ENCODE assay signal across 10 cellular contexts in the genomic region with DNA sequence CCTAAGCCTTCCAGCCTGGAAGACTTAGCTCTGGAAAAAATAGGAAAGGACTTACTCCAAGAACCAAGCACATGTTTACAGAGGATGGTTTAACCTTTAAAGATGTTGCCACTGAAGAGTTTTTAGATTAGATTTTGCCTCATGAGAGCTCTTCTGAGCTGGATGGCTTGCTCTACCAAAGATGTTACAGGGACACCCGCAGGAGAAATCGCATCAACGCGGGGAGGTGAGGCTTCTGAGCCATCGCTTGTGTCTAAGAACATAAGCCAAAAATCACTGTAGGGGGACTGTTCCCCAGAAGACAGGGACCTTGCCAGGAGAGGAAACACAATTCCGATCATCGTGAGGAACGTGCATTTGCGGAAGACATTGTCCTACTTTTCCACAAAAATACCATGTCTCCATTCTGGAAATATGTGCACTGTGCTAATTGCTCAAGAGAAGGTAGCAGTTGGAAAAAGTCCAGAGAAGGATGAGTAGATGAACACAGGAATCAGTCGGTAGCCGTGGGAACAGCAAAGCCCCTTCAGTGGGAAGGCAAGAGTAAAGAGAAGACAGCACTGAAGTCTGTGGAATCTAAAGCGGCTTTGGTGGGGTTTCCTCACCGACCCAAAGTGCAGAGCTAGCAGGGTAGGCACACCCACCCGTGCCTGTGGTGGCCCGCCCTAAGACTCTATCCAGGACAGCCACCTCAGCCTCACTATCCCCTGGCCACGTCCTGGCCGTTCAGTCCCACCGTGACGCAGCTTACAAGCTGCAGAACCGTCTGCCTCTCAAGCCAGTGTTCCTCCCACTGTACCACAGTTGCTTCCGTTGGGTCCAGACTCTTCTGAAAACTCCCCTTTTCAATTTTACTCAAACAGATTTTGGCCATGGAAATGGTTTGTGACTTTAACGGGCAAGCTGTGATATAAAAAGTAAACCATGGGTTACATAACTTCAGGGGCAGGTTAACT.
DNase-seq lines count a peak whose midpoint lies in the region; ATAC-seq, FAIRE-seq and TF ChIP-seq lines count a peak whose summit lies in the region.
"Had no signal": no experiment of that assay in that cellular context is flagged by ENCODE, and none has a peak within 500 bp of the region (broad histone marks: within the 10 kb centered on the region; RNA-seq: fewer than 3 reads in every experiment).

No MANE protein-coding gene starts in this region.

- H3K18ac ChIP-seq in neuronal stem cell (ENCODE audit: low read length): peak overlapping the region; percentile 14

- H2BK15ac ChIP-seq in neuronal stem cell (ENCODE audit: low read length): peak overlapping the region; percentile 40

- no peak overlapping the region for H4K91ac ChIP-seq in neuronal stem cell (ENCODE audit: low read depth, low read length, poor library complexity)

- peak overlapping the region; percentile 4 for H2AK5ac ChIP-seq in neuronal stem cell (ENCODE audit: low read depth, low read length)

- no peak for ATAC-seq in left lobe of liver

- peak overlapping the region; percentile 33 for H3K27ac ChIP-seq in brain microvascular endothelial cell
- H3K27ac ChIP-seq in neuronal stem cell (replicated peaks; ENCODE audit: low read length): no peak overlapping the region

- H4K8ac ChIP-seq in neuronal stem cell (ENCODE audit: low read depth, low read length): no peak overlapping the region

- H3K9ac ChIP-seq in Loucy (ENCODE audit: low read depth, low read length, poor library complexity, severe bottlenecking) (no peak overlapping the region), neuronal stem cell (ENCODE audit: low read depth, low read length, poor library complexity) (no peak overlapping the region)

- no peak overlapping the region for H3K4ac ChIP-seq in neuronal stem cell (ENCODE audit: low read length)

- H3K9me2 ChIP-seq in Loucy (replicated peaks; ENCODE audit: low read depth, low read length): no peaks in the 10 kb centered on the region

- TF ChIP-seq CTCF in Loucy (conservative IDR thresholded peaks at IDR 0.05; ENCODE audit: low read length) (peak; percentile 64), brain microvascular endothelial cell (IDR thresholded peaks at IDR 0.05; ENCODE audit: low read depth, low read length, missing control alignments) (no peak)

- no peak overlapping the region for H2BK5ac ChIP-seq in neuronal stem cell (ENCODE audit: low read length)

- H3K36me3 ChIP-seq in Loucy (ENCODE audit: insufficient read depth, low read length) (no peaks in the 10 kb centered on the region), brain microvascular endothelial cell (replicated peaks) (no peaks in the 10 kb centered on the region), neuronal stem cell (replicated peaks in 1 of 2; ENCODE audit: control insufficient read depth in 2 of 2, insufficient read depth in 2 of 2, low read length in 2 of 2) (no peaks in the 10 kb centered on the region)

- WGBS in neuronal stem cell (ENCODE audit: extremely low coverage in 2 of 2, insufficient read length in 2 of 2, insufficient replicate concordance in 1 of 2), 2 donors: no CpG with 5 or more reads among the region's 22 CpGs

- no peak for TF ChIP-seq POLR2A in GM12892 (IDR thresholded peaks at IDR 0.05; ENCODE audit: low read depth, low read length)

- no peak overlapping the region for H2BK12ac ChIP-seq in neuronal stem cell (ENCODE audit: low read length)

- H3K9me3 ChIP-seq in Loucy (ENCODE audit: insufficient read depth, low read depth, low read length) (no peaks in the 10 kb centered on the region), neuronal stem cell (replicated peaks in 1 of 2; ENCODE audit: control insufficient read depth in 2 of 2, insufficient read depth in 1 of 2, low read depth in 1 of 2, low read length in 2 of 2) (no peaks in the 10 kb centered on the region)

- H3K27me3 ChIP-seq in Loucy (ENCODE audit: insufficient read depth, low read length, poor library complexity, severe bottlenecking) (no peaks in the 10 kb centered on the region), brain microvascular endothelial cell (replicated peaks) (no peaks in the 10 kb centered on the region), neuronal stem cell (ENCODE audit: control insufficient read depth in 3 of 3, insufficient read depth in 3 of 3, low read depth in 1 of 3, low read length in 3 of 3) (no peaks in the 10 kb centered on the region)

- peaks cover 18% of the 10 kb centered on the region for H3K4me1 ChIP-seq in Loucy (ENCODE audit: insufficient read depth, low read length, poor library complexity, severe bottlenecking)
- peaks cover 5 to 9% of the 10 kb centered on the region in 2 donors for H3K4me1 ChIP-seq in neuronal stem cell (ENCODE audit: control insufficient read depth in 2 of 2, insufficient read depth in 1 of 2, low read depth in 1 of 2, low read length in 2 of 2)

- H3K4me2 ChIP-seq in Loucy (ENCODE audit: low read depth, low read length, poor library complexity, severe bottlenecking) (peak overlapping the region; percentile 19), neuronal stem cell (ENCODE audit: insufficient read depth, low read length, poor library complexity, severe bottlenecking) (no peak overlapping the region)

- H3K4me3 ChIP-seq in Loucy (ENCODE audit: low read length, poor library complexity, severe bottlenecking) (no peak overlapping the region), brain microvascular endothelial cell (ENCODE audit: low read depth, low read length) (no peak overlapping the region), neuronal stem cell (ENCODE audit: low read length in 2 of 2) (no peak overlapping the region)

- H3F3A ChIP-seq in Loucy (ENCODE audit: low read depth): no peaks in the 10 kb centered on the region

- H2AFZ ChIP-seq in Loucy (ENCODE audit: low read length) (no peak overlapping the region), neuronal stem cell (ENCODE audit: low read length) (no peak overlapping the region)

- H2BK120ac ChIP-seq in neuronal stem cell (ENCODE audit: low read depth, low read length): no peak overlapping the region

- in situ Hi-C loops in brain microvascular endothelial cell (cut with HindIII; ENCODE audit: low pct_ligation_motif_present, low sequenced_read_pairs): no loop called here

- H3K23ac ChIP-seq in neuronal stem cell (ENCODE audit: low read depth, low read length, poor library complexity): no peak overlapping the region

- no peak for FAIRE-seq in GM12892 (lab: Jason Lieb, UNC)
- FAIRE-seq: small intestine had no signal

- H3K14ac ChIP-seq in neuronal stem cell (ENCODE audit: low read length): no peak overlapping the region

- no peaks in the 10 kb centered on the region for H3K79me1 ChIP-seq in neuronal stem cell (ENCODE audit: low read depth, low read length)

- DNase-seq in CD1c-positive myeloid dendritic cell (ENCODE audit: extremely low spot score): peak; percentile 30
- DNase-seq in brain microvascular endothelial cell: no peak
- no peak for DNase-seq in neuronal stem cell (ENCODE audit: low spot score)
- DNase-seq in GM12892 (ENCODE audit: insufficient read length): no peak
- no peak for DNase-seq in left lobe of liver (ENCODE audit: low spot score)
- DNase-seq in HUDEP-2 (lab: John Stamatoyannopoulos, UW; ENCODE audit: unreplicated experiment in 76 of 76): no peak
- no peak for DNase-seq in COLO668 (lab: John Stamatoyannopoulos, UW; ENCODE audit: unreplicated experiment)
- DNase-seq: NCI-H1930 had no signal

- no peaks in the 10 kb centered on the region for H3K79me2 ChIP-seq in Loucy (ENCODE audit: insufficient read depth, low read length)

- no peaks in the 10 kb centered on the region for H4K20me1 ChIP-seq in Loucy (ENCODE audit: insufficient read depth, low read length, poor library complexity, severe bottlenecking)
